ENCODE assay signal across 9 cellular contexts in the genomic region with DNA sequence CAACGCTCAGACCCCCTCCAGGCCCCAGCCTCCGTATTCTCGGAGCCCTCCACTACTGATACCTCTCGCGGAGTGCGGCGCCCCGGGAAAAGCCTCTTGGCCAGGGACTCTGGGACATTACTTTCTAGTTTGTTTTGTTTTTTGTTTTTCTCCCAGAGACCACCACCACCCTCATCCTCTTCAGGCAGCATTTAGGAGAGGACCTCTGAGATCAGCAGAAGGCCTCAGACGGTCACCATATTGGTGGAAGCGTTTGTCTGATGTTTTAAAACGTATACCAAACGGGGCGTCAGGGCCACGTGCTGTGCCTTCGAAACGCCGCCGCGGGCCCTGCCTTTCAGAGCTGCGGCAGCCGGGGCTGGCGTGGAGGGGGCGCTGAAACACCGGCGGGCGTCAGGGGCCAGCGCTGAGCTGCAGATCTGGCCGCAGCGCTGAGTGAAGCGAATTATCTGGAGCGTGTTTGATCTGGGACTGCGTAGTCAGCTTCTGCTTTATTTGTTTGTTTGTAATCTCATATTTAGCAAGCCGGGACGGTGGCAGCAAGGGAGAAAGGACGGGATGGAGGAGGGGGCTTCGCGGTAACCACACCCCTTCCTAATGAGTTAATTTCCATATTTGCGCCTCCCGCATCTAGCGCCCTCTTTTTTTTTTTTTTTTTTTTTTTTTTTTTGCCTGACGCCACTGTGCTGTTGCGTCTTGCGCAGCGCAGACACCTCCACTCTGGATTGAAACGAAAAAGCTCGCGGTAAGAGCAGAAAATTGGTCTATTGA. TPM values are rescaled to one million over a fixed set of nuclear protein-coding genes. Genes with fewer than 3 reads are reported as not detected.
A peak's percentile ranks its signal among the peaks of the same experiment; 100 is the strongest.
DNase-seq lines count a peak whose midpoint lies in the region; ATAC-seq and TF ChIP-seq lines count a peak whose summit lies in the region.
"Had no signal": no experiment of that assay in that cellular context is flagged by ENCODE, and none has a peak within 500 bp of the region (broad histone marks: within the 10 kb centered on the region; RNA-seq: fewer than 3 reads in every experiment).

No MANE protein-coding gene starts in this region.

- H3K9me3 ChIP-seq in MG63: no peaks in the 10 kb centered on the region
- H3K9me3 ChIP-seq in mucosa of stomach (ENCODE audit: control insufficient read depth, low read length): no peaks in the 10 kb centered on the region

- H3K27me3 ChIP-seq in MG63 (peaks cover 84% of the 10 kb centered on the region), mucosa of stomach (ENCODE audit: control insufficient read depth, insufficient read depth, low read length) (peaks cover 28% of the 10 kb centered on the region)

- peak overlapping the region; percentile 96 for H3K27ac ChIP-seq in caudate nucleus (ENCODE audit: low read depth, low read length)

- H3K9ac ChIP-seq in mucosa of stomach (ENCODE audit: low read length): peak overlapping the region; percentile 86

- no peak for ATAC-seq in HG03460 (IDR thresholded peaks at IDR 0.05; ENCODE audit: unreplicated experiment)
- no peak for ATAC-seq in GM18502 (IDR thresholded peaks at IDR 0.05; ENCODE audit: poor library complexity, unreplicated experiment)
- no peak for ATAC-seq in HG02885 (IDR thresholded peaks at IDR 0.05; ENCODE audit: poor library complexity, unreplicated experiment)

- peaks cover 7% of the 10 kb centered on the region for H3K4me1 ChIP-seq in mucosa of stomach (ENCODE audit: control insufficient read depth, insufficient read depth, low read length)

- H3K4me3 ChIP-seq in AG10803 (ENCODE audit: low read length) (peak overlapping the region; percentile 34; the same call in 1 of the 2 replicates), MG63 (peak overlapping the region; percentile 26), mucosa of stomach (ENCODE audit: low read length) (peak overlapping the region; percentile 87)

- DNase-seq in AG10803 (ENCODE audit: low read depth): no peak
- DNase-seq in MG63: no peak
- peak in 37 of 61 donors; percentile 22 to 68 (median 51) for DNase-seq in caudate nucleus (lab: John Stamatoyannopoulos, UW)
- no peak for DNase-seq in T1000 (lab: John Stamatoyannopoulos, UW)

- no peak for TF ChIP-seq CTCF in AG10803 (conservative IDR thresholded peaks at IDR 0.05; ENCODE audit: low read length)

- H3K36me3 ChIP-seq in MG63 (no peaks in the 10 kb centered on the region), mucosa of stomach (ENCODE audit: control insufficient read depth, insufficient read depth, low read length) (no peaks in the 10 kb centered on the region)

RNA-seq across cellular contexts. Expression of a gene that starts 14.8 kb away (rescaled TPM):
- 0.07 TPM in 1 of 2 replicates, not detected in the other for total RNA-seq in MG63 (2014; rRNA removed; shearing (Covaris generic); ENCODE audit: low replicate concordance)
- total RNA-seq: pulmonary artery endothelial cell had no signal

Comparison
In these comparisons a context has a peak if more than half of its experiments do, and no peak if none do; other contexts are left out.
1. DNase-seq: peak in caudate nucleus (37 of 61); none in AG10803 (single experiment), MG63 (single experiment) and T1000 (single experiment).
2. H3K4me3 ChIP-seq: peak in every context shown above with its lines; median percentile 87 in mucosa of stomach; 34 in AG10803; 26 in MG63.